8 cellular contexts compared by ENCODE assay signal in genomic region chr15:43746245-43746902, GRCh38. TPM values are rescaled to one million over a fixed set of nuclear protein-coding genes. Genes with fewer than 3 reads are reported as not detected.
DNase-seq lines count a peak whose midpoint lies in the region; ATAC-seq and TF ChIP-seq lines count a peak whose summit lies in the region.
"Not testable (repeated sequence)": the region's sequence is repeated elsewhere in the genome, so short reads cannot be mapped to it uniquely, and the experiment has no call there.

Gene PDIA3 (plus strand): TSS chr15:43746438. CDS start chr15:43746540, 102 bp downstream.

- H3K27ac Mint-ChIP-seq in T-helper 2 cell treated with Interferon-gamma antibody and Interleukin-4, amounts not matched to agents 5 μg/mL and 100 μg/mL, for 36 hours, result peak within 1 kb of the TSS; percentile 98
- peak within 1 kb of the TSS; percentile 99 for H3K27ac Mint-ChIP-seq in progenitor cell of endocrine pancreas

- TF ChIP-seq CTCF in GM13977 (IDR thresholded peaks at IDR 0.05; ENCODE audit: extremely low read depth, insufficient read depth, missing control alignments), result not testable (repeated sequence)
- peak; percentile 35 for TF ChIP-seq CTCF in progenitor cell of endocrine pancreas (IDR thresholded peaks at IDR 0.05; ENCODE audit: unreplicated experiment)
- TF ChIP-seq CTCF in upper lobe of left lung (IDR thresholded peaks at IDR 0.05), result peak in 4 of 6 experiments; percentile 31 to 76 (median 51)

- intact Hi-C loops in left ventricle myocardium superior (cut with micrococcal nuclease), result not testable (repeated sequence)

- H3K27me3 Mint-ChIP-seq in T-helper 2 cell treated with Interferon-gamma antibody and Interleukin-4, amounts not matched to agents 5 μg/mL and 100 μg/mL, for 36 hours (ENCODE audit: low read depth); progenitor cell of endocrine pancreas: not testable (repeated sequence)

- in situ Hi-C loops in GM13977 (cut with MboI; ENCODE audit: low pct_unique_long_range_greater_than_20kb, low sequenced_read_pairs, unreplicated experiment), result not testable (repeated sequence)

- H3K4me3 Mint-ChIP-seq in T-helper 2 cell treated with Interferon-gamma antibody and Interleukin-4, amounts not matched to agents 5 μg/mL and 100 μg/mL, for 36 hours, result peak within 1 kb of the TSS; percentile 99
- peak within 1 kb of the TSS; percentile 98 for H3K4me3 Mint-ChIP-seq in progenitor cell of endocrine pancreas (ENCODE audit: low read depth)

- H3K36me3 Mint-ChIP-seq in T-helper 2 cell treated with Interferon-gamma antibody and Interleukin-4, amounts not matched to agents 5 μg/mL and 100 μg/mL, for 36 hours (ENCODE audit: low read depth), result peaks cover 24% of the 10 kb centered on the region
- H3K36me3 Mint-ChIP-seq in progenitor cell of endocrine pancreas (ENCODE audit: insufficient read depth), result not testable (repeated sequence)

- peak; percentile 61 for ATAC-seq in HG02884 (IDR thresholded peaks at IDR 0.05; ENCODE audit: unreplicated experiment)
- ATAC-seq in left ventricle myocardium superior, result peak; percentile 99
- peak; percentile 96 to 99 for ATAC-seq in upper lobe of left lung (ENCODE audit: low FRiP score in 2 of 2)

- H3K36me3 ChIP-seq in upper lobe of left lung, result not testable (repeated sequence)

- peak; percentile 58 to 98 (median 98) for TF ChIP-seq POLR2A in upper lobe of left lung (IDR thresholded peaks at IDR 0.05)

- TF ChIP-seq EP300 in upper lobe of left lung (IDR thresholded peaks at IDR 0.05), result not testable (repeated sequence)

- DNase-seq in GM13977 (ENCODE audit: low spot score) (peak; percentile 95), NCI-H1694 (lab: John Stamatoyannopoulos, UW) (peak; percentile 40), anterior cingulate cortex (lab: John Stamatoyannopoulos, UW) (peak; percentile 47 to 96 (median 90)), left ventricle myocardium superior (peak; percentile 97), progenitor cell of endocrine pancreas (ENCODE audit: low spot score, unreplicated experiment) (peak; percentile 90), upper lobe of left lung (peak; percentile 95 to 99)
- DNase-seq in T-helper 2 cell treated with Interferon-gamma antibody and Interleukin-4, amounts not matched to agents 5 μg/mL and 100 μg/mL, for 36 hours (ENCODE audit: low spot score), result peak; percentile 94

- H3K4me1 ChIP-seq in upper lobe of left lung, result peaks cover 35 to 45% (median 41%) of the 10 kb centered on the region in 4 donors

- not testable (repeated sequence) for H3K9me3 Mint-ChIP-seq in T-helper 2 cell treated with Interferon-gamma antibody and Interleukin-4, amounts not matched to agents 5 μg/mL and 100 μg/mL, for 36 hours; progenitor cell of endocrine pancreas (ENCODE audit: low read depth)

- 0% methylated on average over 18 to 27 of the region's 84 CpGs for WGBS in upper lobe of left lung, 2 donors

- peak within 1 kb of the TSS; percentile 94 to 99 (median 96) for H3K27ac ChIP-seq in upper lobe of left lung

- peak within 1 kb of the TSS; percentile 70 to 95 (median 77) for H3K4me3 ChIP-seq in upper lobe of left lung

- not testable (repeated sequence) for H3K27me3 ChIP-seq in upper lobe of left lung

- H3K9me3 ChIP-seq in upper lobe of left lung, result not testable (repeated sequence)

- H3K4me1 Mint-ChIP-seq in T-helper 2 cell treated with Interferon-gamma antibody and Interleukin-4, amounts not matched to agents 5 μg/mL and 100 μg/mL, for 36 hours (ENCODE audit: low read depth), result peaks cover 23% of the 10 kb centered on the region
- H3K4me1 Mint-ChIP-seq in progenitor cell of endocrine pancreas (ENCODE audit: low read depth), result peaks cover 21% of the 10 kb centered on the region

RNA-seq across cellular contexts. Expression of gene PDIA3, which starts in this region (rescaled TPM):
- total RNA-seq in left ventricle myocardium superior (152 TPM), progenitor cell of endocrine pancreas (520 and 525 TPM in 2 replicates), upper lobe of left lung (100 to 1,000 TPM in 4 of 6 donors, 10 to 100 TPM in 2; 18.9 to 450 (median 161) TPM)

Comparison
In these comparisons a context has a peak if more than half of its experiments do, and no peak if none do; other contexts are left out.
1. Peak in every context shown above with its lines: DNase-seq, ATAC-seq, H3K4me3 ChIP-seq and H3K27ac ChIP-seq.
2. DNase-seq: peak in every context shown above with its lines; median percentile 97 in left ventricle myocardium superior; 97 in upper lobe of left lung; 95 in GM13977; 94 in T-helper 2 cell treated with Interferon-gamma antibody and Interleukin-4, amounts not matched to agents 5 μg/mL and 100 μg/mL, for 36 hours; 90 in anterior cingulate cortex; 90 in progenitor cell of endocrine pancreas; 40 in NCI-H1694.